In genomic region chr1:58166417-58166816, GRCh38 we compare ENCODE assay signal across 29 cellular contexts.
DNase-seq lines count a peak whose midpoint lies in the region; ATAC-seq, FAIRE-seq and TF ChIP-seq lines count a peak whose summit lies in the region.
"Had no signal": no experiment of that assay in that cellular context is flagged by ENCODE, and none has a peak within 500 bp of the region (broad histone marks: within the 10 kb centered on the region; RNA-seq: fewer than 3 reads in every experiment).

No MANE protein-coding gene starts in this region.

- H3K27ac ChIP-seq in HepG2 (ENCODE audit: extremely low read length, insufficient read depth, low read length) (no peak overlapping the region), right lobe of liver (no peak overlapping the region)
- H3K27ac ChIP-seq: 22Rv1; A549; BLaER1; BLaER1 treated with 17β-estradiol and CSF1 and Interleukin-3, amounts not matched to agents 10 nM and 100 nM; C4-2B had no signal

- CTCF ChIA-PET in HepG2 (lab: Yijun Ruan, JAX; ENCODE audit: low intra/inter-chr PET ratio, low total read pairs): no interaction called here

- BruUV-seq in HepG2 (replicated peaks; lab: Mats Ljungman, UMichigan): no TSS peak

- H2AFZ ChIP-seq in HepG2 (ENCODE audit: low read length): no peak overlapping the region

- TF ChIP-seq EP300 in HepG2 (IDR thresholded peaks at IDR 0.05; ENCODE audit: low read depth in 2 of 2, low read length in 2 of 2) (no peak), HepG2 (CRISPR knock-in tag; IDR thresholded peaks at IDR 0.05; ENCODE audit: borderline replicate concordance) (no peak)

- TF ChIP-seq CTCF in HepG2 (CRISPR knock-in tag; IDR thresholded peaks at IDR 0.05) (no peak), right lobe of liver (IDR thresholded peaks at IDR 0.05) (no peak)

- H3K4me3 ChIP-seq in HepG2 (replicated peaks in 1 of 3; ENCODE audit: insufficient read depth in 1 of 3, low read depth in 2 of 3, low read length in 3 of 3) (no peak overlapping the region), right lobe of liver (no peak overlapping the region)
- H3K4me3 ChIP-seq: A549; BLaER1; BLaER1 treated with 17β-estradiol and CSF1 and Interleukin-3, amounts not matched to agents 10 nM and 100 nM had no signal

- FAIRE-seq in HepG2 (lab: Jason Lieb, UNC): no peak
- FAIRE-seq: A204.1, A549, D721Med had no signal

- H3K36me3 ChIP-seq in HepG2 (replicated peaks in 1 of 2; ENCODE audit: control insufficient read depth in 1 of 2, insufficient read depth in 2 of 2, low read length in 2 of 2) (no peaks in the 10 kb centered on the region), right lobe of liver (no peaks in the 10 kb centered on the region)
- H3K36me3 ChIP-seq: BE2C; BLaER1; BLaER1 treated with 17β-estradiol and CSF1 and Interleukin-3, amounts not matched to agents 10 nM and 100 nM had no signal

- H3K4me2 ChIP-seq in HepG2 (ENCODE audit: low read depth, low read length): no peak overlapping the region
- H3K4me2 ChIP-seq: A549; BLaER1; BLaER1 treated with 17β-estradiol and CSF1 and Interleukin-3, amounts not matched to agents 10 nM and 100 nM had no signal

- no peaks in the 10 kb centered on the region for H4K20me1 ChIP-seq in HepG2 (ENCODE audit: insufficient read depth, low read length)
- H4K20me1 ChIP-seq: BLaER1; BLaER1 treated with 17β-estradiol and CSF1 and Interleukin-3, amounts not matched to agents 10 nM and 100 nM had no signal

- H3K9me3 ChIP-seq in HepG2 (ENCODE audit: low read length): no peaks in the 10 kb centered on the region
- no peaks in the 10 kb centered on the region for H3K9me3 ChIP-seq in right lobe of liver
- H3K9me3 ChIP-seq: A549, BE2C, Caco-2 had no signal

- TF ChIP-seq POLR2A in HepG2 (IDR thresholded peaks at IDR 0.05; ENCODE audit: insufficient read depth in 1 of 2, low read depth in 2 of 2, low read length in 2 of 2) (no peak), right lobe of liver (IDR thresholded peaks at IDR 0.05) (no peak)

- intact Hi-C loops in HepG2 (cut with micrococcal nuclease; ENCODE audit: unreplicated experiment): no loop called here
- intact Hi-C loops in right lobe of liver (cut with DNase I): no loop called here

- no peaks in the 10 kb centered on the region for H3K79me2 ChIP-seq in HepG2 (ENCODE audit: insufficient read depth, low read length)

- under 1% methylated on average over 3 of the region's 3 CpGs for WGBS in HepG2 (ENCODE audit: low lambda C conversion rate)
- 82% methylated on average over 3 of the region's 3 CpGs for WGBS in right lobe of liver (ENCODE audit: insufficient coverage, low coverage, low lambda C conversion rate, missing lambda C conversion rate)

- H3K4me1 ChIP-seq in HepG2 (ENCODE audit: insufficient read depth, low read length): no peaks in the 10 kb centered on the region
- no peaks in the 10 kb centered on the region for H3K4me1 ChIP-seq in right lobe of liver
- H3K4me1 ChIP-seq: A549; BE2C; BLaER1; BLaER1 treated with 17β-estradiol and CSF1 and Interleukin-3, amounts not matched to agents 10 nM and 100 nM; Caco-2 had no signal

- H3K9ac ChIP-seq in HepG2 (ENCODE audit: insufficient read depth, low read depth, low read length): no peak overlapping the region
- H3K9ac ChIP-seq: BLaER1; BLaER1 treated with 17β-estradiol and CSF1 and Interleukin-3, amounts not matched to agents 10 nM and 100 nM had no signal

- in situ Hi-C loops in HepG2 (cut with HindIII; ENCODE audit: extremely low pct_ligation_motif_present, low pct_unique_long_range_greater_than_20kb): no loop called here

- POLR2A ChIA-PET in HepG2 (lab: Yijun Ruan, JAX): no interaction called here

- no peak for DNase-seq in HepG2 (ENCODE audit: low spot score)
- DNase-seq in right lobe of liver: no peak
- DNase-seq: 8988T; ACHN; AML-193; BE2C; C1 segment of cervical spinal cord; Caco-2; Calu3; CD4-positive, alpha-beta memory T cell; CD4-positive, alpha-beta T cell; CD4-positive, CD25-positive, alpha-beta regulatory T cell; CD8-positive, alpha-beta memory T cell; CD8-positive, alpha-beta T cell; COR-L47; DMS 273 treated with DMSO at 0.1 percent for 48 hours; DMS153; DMS53; DMS79; DMS79 treated with DMSO at 0.1 percent for 48 hours; DND-41; EL had no signal

- ATAC-seq in HepG2 (no peak), right lobe of liver (no peak)
- ATAC-seq: A549; CD8-positive, alpha-beta T cell had no signal

- H3K27me3 ChIP-seq in HepG2 (ENCODE audit: control insufficient read depth in 1 of 2, insufficient read depth in 2 of 2, low read length in 2 of 2): no peaks in the 10 kb centered on the region
- no peaks in the 10 kb centered on the region for H3K27me3 ChIP-seq in right lobe of liver
- H3K27me3 ChIP-seq: BE2C; BLaER1; BLaER1 treated with 17β-estradiol and CSF1 and Interleukin-3, amounts not matched to agents 10 nM and 100 nM had no signal

- TF ChIP-seq RAD21 in HepG2 (CRISPR knock-in tag; IDR thresholded peaks at IDR 0.05): no peak

TF ChIP-seq in HepG2, 621 proteins besides CTCF, POLR2A, EP300 and RAD21:
- TF ChIP-seq ZNF816 (CRISPR knock-in tag; IDR thresholded peaks at IDR 0.05; ENCODE audit: borderline replicate concordance): no peak
- no peak for TF ChIP-seq TP53 (CRISPR knock-in tag; conservative IDR thresholded peaks at IDR 0.05)
- peak; percentile 94 for TF ChIP-seq MNT (IDR thresholded peaks at IDR 0.05)
- TF ChIP-seq ZBTB3 (CRISPR knock-in tag; IDR thresholded peaks at IDR 0.05; ENCODE audit: borderline replicate concordance, low read depth): no peak
